8 cellular contexts compared by ENCODE assay signal in the genomic region with DNA sequence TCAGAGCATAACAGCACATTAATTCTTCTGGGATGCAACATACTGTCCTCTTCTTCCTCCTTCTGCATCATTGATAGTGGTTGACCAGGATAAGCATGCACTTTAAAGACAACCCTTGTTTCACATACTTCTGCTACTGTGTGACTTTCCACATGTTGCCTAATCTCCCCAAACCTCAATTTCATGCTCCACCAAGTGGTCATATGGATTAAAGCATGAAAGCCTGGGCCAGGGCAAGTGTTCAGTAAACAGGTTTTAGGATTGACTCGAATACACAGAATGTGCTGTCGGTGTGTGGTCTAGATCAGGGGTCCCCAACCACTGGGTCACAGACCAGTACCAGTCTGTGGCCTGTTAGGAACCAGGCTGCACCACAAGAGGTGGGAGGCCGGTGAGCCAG. TPM values are rescaled to one million over a fixed set of nuclear protein-coding genes. Genes with fewer than 3 reads are reported as not detected.
DNase-seq lines count a peak whose midpoint lies in the region; ATAC-seq and TF ChIP-seq lines count a peak whose summit lies in the region.

No MANE protein-coding gene starts in this region.

- H3K27ac ChIP-seq in HL-60 (replicated peaks), result no peak overlapping the region
- no peak overlapping the region for H3K27ac ChIP-seq in RWPE2 (ENCODE audit: poor library complexity, severe bottlenecking)
- no peak overlapping the region for H3K27ac ChIP-seq in foreskin keratinocyte
- no peak overlapping the region for H3K27ac ChIP-seq in spleen

- ATAC-seq in RWPE2 (ENCODE audit: low read depth), result peak; percentile 63; the same call in 2 of the 3 replicates
- peak; percentile 38 for ATAC-seq in foreskin keratinocyte
- no peak for ATAC-seq in HG03196 (IDR thresholded peaks at IDR 0.05; ENCODE audit: unreplicated experiment)

- TF ChIP-seq CTCF in HL-60 (IDR thresholded peaks at IDR 0.05; ENCODE audit: insufficient read depth, low read length) (peak; percentile 17), RWPE2 (IDR thresholded peaks at IDR 0.05; ENCODE audit: poor library complexity, severe bottlenecking) (peak; percentile 43), foreskin keratinocyte (conservative IDR thresholded peaks at IDR 0.05) (peak; percentile 67), spleen (IDR thresholded peaks at IDR 0.05 in 8 of 11, conservative IDR thresholded peaks at IDR 0.05 in 3 of 11) (peak in 7 of 11 experiments; percentile 14 to 51 (median 30))

- H3K4me1 ChIP-seq in RWPE2 (ENCODE audit: insufficient read depth, poor library complexity, severe bottlenecking) (no peaks in the 10 kb centered on the region), foreskin keratinocyte (no peaks in the 10 kb centered on the region), spleen (no peaks in the 10 kb centered on the region)

- DNase-seq in AG20443 (ENCODE audit: low spot score) (peak; percentile 77), HL-60 (ENCODE audit: low read depth in 1 of 2, low spot score in 1 of 2) (peak; percentile 13 to 60), RWPE2 (ENCODE audit: low spot score) (no peak), foreskin keratinocyte (peak in 1 of 2 donors; percentile 43), spleen (no peak)
- DNase-seq in stimulated activated naive CD4-positive, alpha-beta T cell (lab: John Stamatoyannopoulos, UW), result no peak
- DNase-seq in NK-92 treated with Interleukin-12 subunit alpha and Interleukin-12 subunit beta, amount 100 ng/mL, for 24 hours (lab: John Stamatoyannopoulos, UW), result no peak

- TF ChIP-seq POLR2A in spleen (IDR thresholded peaks at IDR 0.05), result no peak

- H3K4me3 ChIP-seq in HL-60 (replicated peaks; ENCODE audit: insufficient read depth, low read length) (no peak overlapping the region), RWPE2 (ENCODE audit: severe bottlenecking) (no peak overlapping the region), spleen (no peak overlapping the region)

- H3K36me3 ChIP-seq in RWPE2 (ENCODE audit: low read depth) (no peaks in the 10 kb centered on the region), spleen (no peaks in the 10 kb centered on the region)

- H3K27me3 ChIP-seq in HL-60 (ENCODE audit: insufficient read depth, poor library complexity, severe bottlenecking) (no peaks in the 10 kb centered on the region), RWPE2 (ENCODE audit: insufficient read depth, poor library complexity, severe bottlenecking) (peaks cover 15% of the 10 kb centered on the region), foreskin keratinocyte (peaks cover 23% of the 10 kb centered on the region), spleen (replicated peaks in 1 of 7) (no peaks in the 10 kb centered on the region)

- WGBS in spleen, 5 donors, result 59 to 100% (median 77%) methylated on average over 1 to 3 of the region's 3 CpGs

- intact Hi-C loops in spleen (cut with DNase I; ENCODE audit: low total_unique reads), result no loop called here

- H3K9me3 ChIP-seq in RWPE2 (ENCODE audit: severe bottlenecking), result no peaks in the 10 kb centered on the region
- H3K9me3 ChIP-seq in spleen, result no peaks in the 10 kb centered on the region

RNA-seq across cellular contexts. Expression of a gene that starts 22.5 kb away (rescaled TPM):
- total RNA-seq in foreskin keratinocyte (not detected in 2 replicates), spleen (1 to 10 TPM in 6 of 7 donors, not detected in 1; 1.5 to 4.1 (median 2.7) TPM)
- polyA plus RNA-seq in foreskin keratinocyte (not detected in 2 replicates), spleen (10 to 100 TPM in 2 of 3 donors, 1 to 10 TPM in 1; 8.6 to 52.5 (median 15.9) TPM)

Comparison
In these comparisons a context has a peak if more than half of its experiments do, and no peak if none do; other contexts are left out.
1. DNase-seq: peak in AG20443 (single experiment) and HL-60 (2 of 2); none in RWPE2 (single experiment), spleen (single experiment), stimulated activated naive CD4-positive, alpha-beta T cell (0 of 6) and NK-92 treated with Interleukin-12 subunit alpha and Interleukin-12 subunit beta, amount 100 ng/mL, for 24 hours (single experiment).
2. CTCF ChIP-seq: peak in every context shown above with its lines; median percentile 67 in foreskin keratinocyte; 43 in RWPE2; 30 in spleen; 17 in HL-60.